In the genomic region with DNA sequence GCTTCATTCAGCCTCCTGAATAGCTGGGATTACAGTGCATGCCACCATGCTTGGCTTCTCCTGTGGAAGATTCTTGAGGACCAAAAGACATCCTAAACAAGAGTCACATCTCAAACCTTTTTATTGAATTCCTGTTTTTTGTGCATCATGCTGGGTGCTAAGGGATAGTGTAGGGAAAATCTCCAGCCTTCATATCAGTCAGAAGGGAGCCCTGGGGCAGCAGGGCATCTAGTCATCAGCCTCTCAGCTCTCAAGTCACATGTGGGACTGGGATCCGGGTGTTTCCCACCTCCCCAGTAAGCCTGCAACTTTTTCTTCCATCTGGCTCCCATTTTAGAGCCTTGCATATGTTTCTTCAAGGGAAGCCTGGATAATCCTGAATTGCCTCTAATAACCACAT, we compare ENCODE assay signal across 27 cellular contexts. TPM values are rescaled to one million over a fixed set of nuclear protein-coding genes. Genes with fewer than 3 reads are reported as not detected.
"Had no signal": no experiment of that assay in that cellular context is flagged by ENCODE, and none has a peak within 500 bp of the region (broad histone marks: within the 10 kb centered on the region; RNA-seq: fewer than 3 reads in every experiment).

No MANE protein-coding gene starts in this region.

- H3K4me1 Mint-ChIP-seq: brain had no signal

- ATAC-seq: activated CD4-positive, alpha-beta T cell treated with anti-CD3 and anti-CD28 coated beads for 36 hours; activated CD4-positive, CD25-positive, alpha-beta regulatory T cell treated with anti-CD3 and anti-CD28 coated beads, Interleukin-2, amount 50 U/mL, for 24 hours; activated naive CD8-positive, alpha-beta T cell treated with anti-CD3 and anti-CD28 coated beads, Interleukin-2, amount 50 U/mL, for 24 hours; Panc1 had no signal

- H3K4me3 Mint-ChIP-seq: activated CD4-positive, alpha-beta memory T cell treated with anti-CD3 and anti-CD28 coated beads, Interleukin-2, amount 10 ng/mL, durations not matched to agents 7 days and 5 days; activated CD4-positive, alpha-beta T cell treated with anti-CD3 and anti-CD28 coated beads for 36 hours; activated naive CD4-positive, alpha-beta T cell treated with anti-CD3 and anti-CD28 coated beads, Interleukin-2, amount 10 ng/mL, durations not matched to agents 7 days and 5 days; activated naive CD8-positive, alpha-beta T cell; activated naive CD8-positive, alpha-beta T cell treated with anti-CD3 and anti-CD28 coated beads, Interleukin-2, amount 50 U/mL, for 24 hours; brain; T-helper 1 cell treated with Interleukin-12 subunit alpha and Interleukin-12 subunit beta and Interleukin-4 antibody, amounts not matched to agents 30 μg/mL and 1 μg/mL, for 36 hours; T-helper 2 cell treated with Interferon-gamma antibody and Interleukin-4, amounts not matched to agents 5 μg/mL and 100 μg/mL, for 36 hours had no signal

- H3K27ac Mint-ChIP-seq: activated CD4-positive, alpha-beta memory T cell treated with anti-CD3 and anti-CD28 coated beads, Interleukin-2, amount 10 ng/mL, durations not matched to agents 7 days and 5 days; activated CD4-positive, alpha-beta T cell treated with anti-CD3 and anti-CD28 coated beads for 36 hours; activated naive CD4-positive, alpha-beta T cell treated with anti-CD3 and anti-CD28 coated beads, Interleukin-2, amount 10 ng/mL, durations not matched to agents 7 days and 5 days; activated naive CD8-positive, alpha-beta T cell; activated naive CD8-positive, alpha-beta T cell treated with anti-CD3 and anti-CD28 coated beads, Interleukin-2, amount 50 U/mL, for 24 hours; brain; T-helper 1 cell treated with Interleukin-12 subunit alpha and Interleukin-12 subunit beta and Interleukin-4 antibody, amounts not matched to agents 30 μg/mL and 1 μg/mL, for 36 hours; T-helper 2 cell treated with Interferon-gamma antibody and Interleukin-4, amounts not matched to agents 5 μg/mL and 100 μg/mL, for 36 hours had no signal

- H3K36me3 Mint-ChIP-seq: activated naive CD8-positive, alpha-beta T cell; brain had no signal

- H3K27me3 Mint-ChIP-seq: activated CD4-positive, alpha-beta memory T cell treated with anti-CD3 and anti-CD28 coated beads, Interleukin-2, amount 10 ng/mL, durations not matched to agents 7 days and 5 days; activated CD4-positive, alpha-beta T cell treated with anti-CD3 and anti-CD28 coated beads for 36 hours; activated naive CD8-positive, alpha-beta T cell; activated naive CD8-positive, alpha-beta T cell treated with anti-CD3 and anti-CD28 coated beads, Interleukin-2, amount 50 U/mL, for 24 hours had no signal

- H3K9me3 Mint-ChIP-seq: activated CD4-positive, alpha-beta memory T cell treated with anti-CD3 and anti-CD28 coated beads, Interleukin-2, amount 10 ng/mL, durations not matched to agents 7 days and 5 days; activated naive CD4-positive, alpha-beta T cell treated with anti-CD3 and anti-CD28 coated beads, Interleukin-2, amount 10 ng/mL, durations not matched to agents 7 days and 5 days; activated naive CD8-positive, alpha-beta T cell treated with anti-CD3 and anti-CD28 coated beads, Interleukin-2, amount 50 U/mL, for 24 hours; brain; T-helper 1 cell treated with Interleukin-12 subunit alpha and Interleukin-12 subunit beta and Interleukin-4 antibody, amounts not matched to agents 30 μg/mL and 1 μg/mL, for 36 hours; T-helper 2 cell treated with Interferon-gamma antibody and Interleukin-4, amounts not matched to agents 5 μg/mL and 100 μg/mL, for 36 hours had no signal

- DNase-seq: activated CD4-positive, alpha-beta memory T cell treated with anti-CD3 and anti-CD28 coated beads, Interleukin-2, amount 10 ng/mL, durations not matched to agents 7 days and 5 days; activated CD4-positive, alpha-beta T cell treated with anti-CD3 and anti-CD28 coated beads for 36 hours; activated effector memory CD4-positive, alpha-beta T cell treated with Interleukin-2 at 50 U/mL for 16 hours; activated naive CD4-positive, alpha-beta T cell treated with anti-CD3 and anti-CD28 coated beads, Interleukin-2, amount 10 ng/mL, durations not matched to agents 7 days and 5 days; activated naive CD8-positive, alpha-beta T cell treated with anti-CD3 and anti-CD28 coated beads, Interleukin-2, amount 50 U/mL, for 24 hours; activated T-cell treated with anti-CD3 and anti-CD28 coated beads, Interleukin-2, amount 50 U/mL, for 48 hours; anterior cingulate cortex; central memory CD4-positive, alpha-beta T cell; Kasumi-1; KG1; MG63; NCI-H1048; NCI-H1105 treated with DMSO at 0.1 percent for 48 hours; NCI-H1436 treated with DMSO at 0.1 percent for 48 hours; NCI-H1694 treated with DMSO at 0.1 percent for 48 hours; NCI-H2029; NCI-H345; NCI-H524 treated with DMSO at 0.1 percent for 48 hours; SHP77; SJCRH30; SK-N-SH had no signal

RNA-seq across cellular contexts. Expression of gene OASL, which starts 25.1 kb away (rescaled TPM):
- total RNA-seq: SJCRH30 had no signal
